In the genomic region with DNA sequence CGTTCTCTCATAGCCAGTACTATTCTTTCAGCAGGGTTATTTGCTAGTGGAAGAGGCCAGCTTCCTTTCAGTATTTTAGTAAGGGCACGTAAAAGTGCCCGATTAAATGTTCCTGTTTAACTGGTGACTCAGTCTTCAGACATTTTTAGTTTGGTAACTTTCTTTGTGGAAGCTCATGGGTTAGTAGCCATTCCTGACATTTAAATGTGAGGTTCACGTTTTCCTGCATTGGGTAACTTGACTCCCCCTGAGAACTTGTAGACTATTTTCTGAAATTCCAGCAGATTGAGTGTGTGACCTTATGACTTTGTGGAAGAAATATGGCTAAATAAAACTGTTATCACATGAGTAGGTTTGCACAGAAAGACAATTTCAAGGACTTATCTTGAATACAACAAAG, we compare ENCODE assay signal across 11 cellular contexts. TPM values are rescaled to one million over a fixed set of nuclear protein-coding genes. Genes with fewer than 3 reads are reported as not detected.
DNase-seq lines count a peak whose midpoint lies in the region; ATAC-seq, FAIRE-seq and TF ChIP-seq lines count a peak whose summit lies in the region.
"Had no signal": no experiment of that assay in that cellular context is flagged by ENCODE, and none has a peak within 500 bp of the region (broad histone marks: within the 10 kb centered on the region; RNA-seq: fewer than 3 reads in every experiment).

No MANE protein-coding gene starts in this region.

- H3K9me3 Mint-ChIP-seq in chondrocyte (ENCODE audit: low read depth), result no peaks in the 10 kb centered on the region

- H2AFZ ChIP-seq in HepG2 (ENCODE audit: low read length), result no peak overlapping the region

- TF ChIP-seq CTCF in chondrocyte (IDR thresholded peaks at IDR 0.05) (no peak), HepG2 (CRISPR knock-in tag; IDR thresholded peaks at IDR 0.05) (no peak), transverse colon (IDR thresholded peaks at IDR 0.05) (no peak)

- H3K79me2 ChIP-seq in HepG2 (ENCODE audit: insufficient read depth, low read length), result no peaks in the 10 kb centered on the region

- ATAC-seq in HepG2, result no peak
- no peak for ATAC-seq in GM18517 (IDR thresholded peaks at IDR 0.05; ENCODE audit: unreplicated experiment)

- FAIRE-seq in HTR-8/SVneo (lab: Jason Lieb, UNC) (no peak), HepG2 (lab: Jason Lieb, UNC) (no peak)
- FAIRE-seq: GM12892 had no signal

- peak overlapping the region; percentile 11 for H3K4me3 Mint-ChIP-seq in chondrocyte (ENCODE audit: unreplicated experiment)

- BruUV-seq in HepG2 (replicated peaks; lab: Mats Ljungman, UMichigan), result no TSS peak

- intact Hi-C loops in HepG2 (cut with micrococcal nuclease; ENCODE audit: unreplicated experiment), result no loop called here
- intact Hi-C loops in transverse colon (cut with DNase I; ENCODE audit: low total_unique reads), result no loop called here

- 48% methylated on average over 4 of the region's 4 CpGs for WGBS in HepG2 (ENCODE audit: low lambda C conversion rate)
- WGBS in transverse colon (ENCODE audit: low coverage in 1 of 2), 2 donors, result 58 to 79% methylated on average over 4 of the region's 4 CpGs

- H3K9me3 ChIP-seq in HepG2 (ENCODE audit: low read length) (no peaks in the 10 kb centered on the region), transverse colon (no peaks in the 10 kb centered on the region)

- POLR2A ChIA-PET in HepG2 (lab: Yijun Ruan, JAX), result interaction anchor here (1.0 to 1.5 kb wide), 3 partner anchors 17 to 28 kb away, joined by 3 to 7 read pairs (median 4); partner anchors contain the start of gene ABHD2

- H3K36me3 Mint-ChIP-seq in chondrocyte (ENCODE audit: low read depth), result no peaks in the 10 kb centered on the region

- peaks cover 60% of the 10 kb centered on the region for H3K4me1 ChIP-seq in HepG2 (ENCODE audit: insufficient read depth, low read length)
- peaks cover 6 to 71% (median 31%) of the 10 kb centered on the region in 4 donors for H3K4me1 ChIP-seq in transverse colon

- no peak overlapping the region for H3K4me2 ChIP-seq in HepG2 (ENCODE audit: low read depth, low read length)

- CTCF ChIA-PET in HepG2 (lab: Yijun Ruan, JAX; ENCODE audit: low intra/inter-chr PET ratio, low total read pairs), result no interaction called here

- TF ChIP-seq EP300 in HepG2 (IDR thresholded peaks at IDR 0.05; ENCODE audit: low read depth in 2 of 2, low read length in 2 of 2), result peak in 1 of 2 experiments; percentile 11; a peak in 1 of 4 replicates
- TF ChIP-seq EP300 in HepG2 (CRISPR knock-in tag; IDR thresholded peaks at IDR 0.05; ENCODE audit: borderline replicate concordance), result no peak
- no peak for TF ChIP-seq EP300 in transverse colon (IDR thresholded peaks at IDR 0.05; ENCODE audit: low read depth)

- peaks cover 3 to 7% of the 10 kb centered on the region in 2 experiments; a peak in 2 of 5 replicates for H3K36me3 ChIP-seq in HepG2 (replicated peaks in 1 of 2; ENCODE audit: control insufficient read depth in 1 of 2, insufficient read depth in 2 of 2, low read length in 2 of 2)
- H3K36me3 ChIP-seq in transverse colon, result no peaks in the 10 kb centered on the region

- DNase-seq in HTR-8/SVneo (ENCODE audit: insufficient read length, low spot score) (peak; percentile 78), chondrocyte (ENCODE audit: low spot score) (no peak), HepG2 (ENCODE audit: low spot score) (peak; percentile 45), transverse colon (no peak), NCI-H510A (lab: John Stamatoyannopoulos, UW) (no peak), NCI-H1436 (lab: John Stamatoyannopoulos, UW) (no peak)
- no peak for DNase-seq in activated CD8-positive, alpha-beta memory T cell treated with anti-CD3 and anti-CD28 coated beads for 24 hours
- DNase-seq: activated CD4-positive, alpha-beta T cell treated with anti-CD3 and anti-CD28 coated beads for 4 hours; NCI-H2171 treated with DMSO at 0.1 percent for 48 hours had no signal

- H3K27me3 Mint-ChIP-seq in chondrocyte (ENCODE audit: low read depth), result no peaks in the 10 kb centered on the region

- peaks cover 66% of the 10 kb centered on the region for H3K4me1 Mint-ChIP-seq in chondrocyte (ENCODE audit: low read depth)

- H3K9ac ChIP-seq in HepG2 (ENCODE audit: insufficient read depth, low read depth, low read length), result no peak overlapping the region

- H3K27me3 ChIP-seq in HepG2 (ENCODE audit: control insufficient read depth in 1 of 2, insufficient read depth in 2 of 2, low read length in 2 of 2) (no peaks in the 10 kb centered on the region), transverse colon (no peaks in the 10 kb centered on the region)

- H3K4me3 ChIP-seq in HepG2 (replicated peaks in 1 of 3; ENCODE audit: insufficient read depth in 1 of 3, low read depth in 2 of 3, low read length in 3 of 3) (no peak overlapping the region), transverse colon (no peak overlapping the region)

- H3K27ac ChIP-seq in HepG2 (ENCODE audit: extremely low read length, insufficient read depth, low read length) (no peak overlapping the region), transverse colon (peak overlapping the region; percentile 65 to 77 (median 71))

- TF ChIP-seq RAD21 in HepG2 (CRISPR knock-in tag; IDR thresholded peaks at IDR 0.05), result no peak

- in situ Hi-C loops in HepG2 (cut with HindIII; ENCODE audit: extremely low pct_ligation_motif_present, low pct_unique_long_range_greater_than_20kb), result no loop called here
- in situ Hi-C loops in transverse colon (cut with MboI; ENCODE audit: low pct_ligation_motif_present in 1 of 4, low pct_unique_long_range_greater_than_20kb in 1 of 4, low sequenced_read_pairs in 3 of 4), result no loop called here

- H4K20me1 ChIP-seq in HepG2 (ENCODE audit: insufficient read depth, low read length), result no peaks in the 10 kb centered on the region

- peak overlapping the region; percentile 93 for H3K27ac Mint-ChIP-seq in chondrocyte (ENCODE audit: unreplicated experiment)

- TF ChIP-seq POLR2A in HepG2 (IDR thresholded peaks at IDR 0.05; ENCODE audit: insufficient read depth in 1 of 2, low read depth in 2 of 2, low read length in 2 of 2) (no peak), transverse colon (IDR thresholded peaks at IDR 0.05) (no peak)

TF ChIP-seq in HepG2, 621 proteins besides CTCF, POLR2A, EP300 and RAD21:
- TF ChIP-seq FOSL2 (CRISPR knock-in tag; IDR thresholded peaks at IDR 0.05) (peak; percentile 45; the same call in 1 of the 2 replicates), CHCHD3 (CRISPR knock-in tag; IDR thresholded peaks at IDR 0.05) (no peak), ETV6 (CRISPR knock-in tag; conservative IDR thresholded peaks at IDR 0.05) (no peak), NR2F1 (CRISPR knock-in tag; IDR thresholded peaks at IDR 0.05) (no peak)
- TF ChIP-seq, protein P1, sequence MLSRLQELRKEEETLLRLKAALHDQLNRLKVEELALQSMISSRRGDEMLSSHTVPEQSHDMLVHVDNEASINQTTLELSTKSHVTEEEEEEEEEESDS (CRISPR knock-in tag; IDR thresholded peaks at IDR 0.05; ENCODE audit: borderline replicate concordance), result no peak

RNA-seq across cellular contexts. Expression of gene ABHD2, which starts 16.9 kb away (rescaled TPM):
- 50.0 to 58.5 TPM (median 50.5 TPM) in 3 replicates for total RNA-seq in chondrocyte
- 12.2 and 22.4 TPM in 2 replicates for total RNA-seq in HepG2 (2016; rRNA removed; fragmentation: Illumina TruSeq; extraction: Trizol)
- total RNA-seq in HepG2 (2016; cell fraction: cytosol; rRNA removed; fragmentation: Illumina TruSeq; extraction: Trizol; ENCODE audit: low read depth), result 15.9 and 19.0 TPM in 2 replicates
- 10.3 and 18.8 TPM in 2 replicates for total RNA-seq in HepG2 (2016; cell fraction: insoluble cytoplasmic fraction; rRNA removed; fragmentation: Illumina TruSeq; extraction: Trizol)
- 6.0 and 7.4 TPM in 2 replicates for total RNA-seq in HepG2 (2016; cell fraction: membrane; rRNA removed; fragmentation: Illumina TruSeq; extraction: Trizol)
- 23.2 and 26.5 TPM in 2 replicates for total RNA-seq in HepG2 (2016; cell fraction: nucleus; rRNA removed; fragmentation: Illumina TruSeq; extraction: Trizol)
- 14.8 and 16.9 TPM in 2 replicates for polyA plus RNA-seq in HepG2 (2011; rRNA removed)
- 11.8 and 13.6 TPM in 2 replicates for polyA plus RNA-seq in HepG2 (2011; cell fraction: cytosol; rRNA removed)
- polyA plus RNA-seq in HepG2 (2011; cell fraction: nucleus; rRNA removed), result 11.3 and 12.7 TPM in 2 replicates
- polyA plus RNA-seq in HepG2 (2012), result 11.9 and 13.1 TPM in 2 replicates
- 0.63 and 1.1 TPM in 2 replicates for polyA plus RNA-seq in HepG2 (2016; cell fraction: cytosol; fragmentation: Illumina TruSeq; extraction: Trizol; ENCODE audit: low read depth)
- 5.3 and 6.4 TPM in 2 replicates for polyA plus RNA-seq in HepG2 (2016; cell fraction: insoluble cytoplasmic fraction; fragmentation: Illumina TruSeq; extraction: Trizol; ENCODE audit: low read depth)
- 0.93 and 1.0 TPM in 2 replicates for polyA plus RNA-seq in HepG2 (2016; cell fraction: membrane; fragmentation: Illumina TruSeq; extraction: Trizol; ENCODE audit: low read depth)
- polyA plus RNA-seq in HepG2 (2016; cell fraction: nucleus; fragmentation: Illumina TruSeq; extraction: Trizol; ENCODE audit: insufficient read depth, low read depth), result 12.2 and 14.4 TPM in 2 replicates
- 91.3 and 104 TPM in 2 replicates for polyA minus RNA-seq in HepG2 (2011; rRNA and poly(A)+ RNA removed; ENCODE audit: low replicate concordance)
- polyA minus RNA-seq in HepG2 (2011; cell fraction: cytosol; rRNA and poly(A)+ RNA removed), result 14.3 and 22.4 TPM in 2 replicates
- 20.5 and 26.2 TPM in 2 replicates for polyA minus RNA-seq in HepG2 (2011; cell fraction: nucleus; rRNA and poly(A)+ RNA removed)
- total RNA-seq in transverse colon, result 10 to 100 TPM; 37.8 to 81.5 (median 58.3) TPM

Comparison
In these comparisons a context has a peak if more than half of its experiments do, and no peak if none do; other contexts are left out.
1. DNase-seq: peak in HTR-8/SVneo (single experiment) and HepG2 (single experiment); none in chondrocyte (single experiment), transverse colon (single experiment), NCI-H510A (single experiment), NCI-H1436 (single experiment) and activated CD8-positive, alpha-beta memory T cell treated with anti-CD3 and anti-CD28 coated beads for 24 hours (single experiment).